8 cellular contexts compared by ENCODE assay signal in the genomic region with DNA sequence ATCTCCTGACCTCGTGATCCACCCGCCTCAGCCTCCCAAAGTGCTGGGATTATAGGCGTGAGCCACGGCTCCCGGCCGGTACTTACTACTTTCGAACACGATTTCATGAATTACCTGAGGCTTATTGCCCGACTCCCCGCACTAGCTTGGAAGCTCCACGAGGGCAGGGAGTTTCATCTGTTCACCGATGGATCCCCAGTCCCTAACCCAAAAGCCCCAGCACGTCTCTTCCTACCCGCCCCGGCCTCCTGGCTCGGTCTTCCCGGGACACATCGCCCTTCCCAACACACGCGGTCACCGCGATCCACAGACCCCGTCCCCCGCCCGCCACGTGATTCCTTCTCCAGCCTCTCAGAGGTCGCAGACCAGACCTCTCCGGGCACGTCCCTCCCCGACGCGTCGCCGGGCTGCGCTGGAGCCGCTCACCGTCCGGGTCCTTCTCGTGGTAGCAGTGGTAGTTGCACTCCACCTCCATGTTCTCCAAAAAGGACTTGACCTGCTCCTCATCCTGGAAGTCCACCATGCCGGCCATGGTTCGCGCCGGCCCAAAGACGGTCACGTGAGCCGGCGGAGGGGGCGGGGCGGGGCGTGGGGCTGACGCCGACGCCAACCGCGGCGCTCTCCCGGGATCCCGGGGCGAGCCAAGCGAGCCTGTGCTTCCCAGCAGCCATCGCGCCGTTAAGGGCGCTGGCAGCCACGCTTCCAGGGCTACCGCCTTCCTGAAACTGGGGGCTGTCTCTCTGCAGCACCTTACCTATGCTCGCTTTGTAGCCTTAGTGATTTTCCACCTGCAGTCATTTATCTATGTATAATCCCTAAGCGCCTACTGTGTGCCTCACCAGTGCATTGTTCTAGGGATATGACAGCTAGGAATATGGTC. TPM values are rescaled to one million over a fixed set of nuclear protein-coding genes. Genes with fewer than 3 reads are reported as not detected.
DNase-seq lines count a peak whose midpoint lies in the region; ATAC-seq and TF ChIP-seq lines count a peak whose summit lies in the region.

TSS of gene COA7 (minus strand) at position 553 of the 880 bp plus-strand sequence. CDS start at position 532, 21 bp downstream.

- TF ChIP-seq CTCF in lower leg skin (IDR thresholded peaks at IDR 0.05): no peak

- intact Hi-C loops in lower leg skin (cut with DNase I; ENCODE audit: low total_unique reads): no loop called here

- peak within 1 kb of the TSS; percentile 84 for H3K27ac Mint-ChIP-seq in activated CD4-positive, alpha-beta memory T cell treated with anti-CD3 and anti-CD28 coated beads, Interleukin-2, amount 10 ng/mL, durations not matched to agents 7 days and 5 days

- POLR2A ChIA-PET in activated CD4-positive, alpha-beta memory T cell treated with anti-CD3 and anti-CD28 coated beads, Interleukin-2, amount 10 ng/mL, durations not matched to agents 7 days and 5 days (lab: Charles Lee): interaction anchor here (1.0 to 1.4 kb wide), 3 partner anchors 27 to 332 kb away, joined by 3 to 8 read pairs (median 4); partner anchors contain the start of genes ORC1 and PRPF38A

- whole genome bisulfite sequencing in lower leg skin, 2 donors: 2 to 4% methylated on average over 38 to 51 of the region's 68 CpGs

- H3K4me3 Mint-ChIP-seq in activated CD4-positive, alpha-beta memory T cell treated with anti-CD3 and anti-CD28 coated beads, Interleukin-2, amount 10 ng/mL, durations not matched to agents 7 days and 5 days: peak within 1 kb of the TSS; percentile 91

- ATAC-seq in GM19025 (IDR thresholded peaks at IDR 0.05; ENCODE audit: low read depth, unreplicated experiment) (peak; percentile 48), HG03520 (IDR thresholded peaks at IDR 0.05; ENCODE audit: unreplicated experiment) (peak; percentile 29)

- DNase-seq in AG08395 (ENCODE audit: low spot score) (peak; percentile 92), NCI-H774 (lab: John Stamatoyannopoulos, UW) (peak; percentile 91), ecto neural progenitor cell (ENCODE audit: low spot score) (peak; percentile 85), lower leg skin (ENCODE audit: low spot score in 2 of 2) (peak; percentile 70 to 97)
- DNase-seq in activated CD4-positive, alpha-beta memory T cell treated with anti-CD3 and anti-CD28 coated beads, Interleukin-2, amount 10 ng/mL, durations not matched to agents 7 days and 5 days: peak; percentile 74
- DNase-seq in stimulated activated CD4-positive, alpha-beta T cell treated with anti-CD3 and anti-CD28 coated beads, Interleukin-4, amount 100 ng/mL, for 4 hours: peak; percentile 46 to 73

- peaks cover 19% of the 10 kb centered on the region for H3K36me3 Mint-ChIP-seq in activated CD4-positive, alpha-beta memory T cell treated with anti-CD3 and anti-CD28 coated beads, Interleukin-2, amount 10 ng/mL, durations not matched to agents 7 days and 5 days (ENCODE audit: low read depth)

- no peak for TF ChIP-seq POLR2A in lower leg skin (IDR thresholded peaks at IDR 0.05)

- CTCF ChIA-PET in activated CD4-positive, alpha-beta memory T cell treated with anti-CD3 and anti-CD28 coated beads, Interleukin-2, amount 10 ng/mL, durations not matched to agents 7 days and 5 days (lab: Charles Lee): interaction anchor here (1.0 to 3.6 kb wide), 3 partner anchors 11 to 73 kb away, joined by 3 to 21 read pairs (median 3); no protein-coding TSS in a partner anchor

- peaks cover 3% of the 10 kb centered on the region for H3K27me3 Mint-ChIP-seq in activated CD4-positive, alpha-beta memory T cell treated with anti-CD3 and anti-CD28 coated beads, Interleukin-2, amount 10 ng/mL, durations not matched to agents 7 days and 5 days

- peaks cover 38% of the 10 kb centered on the region for H3K4me1 Mint-ChIP-seq in activated CD4-positive, alpha-beta memory T cell treated with anti-CD3 and anti-CD28 coated beads, Interleukin-2, amount 10 ng/mL, durations not matched to agents 7 days and 5 days

- H3K9me3 Mint-ChIP-seq in activated CD4-positive, alpha-beta memory T cell treated with anti-CD3 and anti-CD28 coated beads, Interleukin-2, amount 10 ng/mL, durations not matched to agents 7 days and 5 days: no peaks in the 10 kb centered on the region

- peak within 1 kb of the TSS; percentile 83 for H3K4me3 ChIP-seq in lower leg skin (ENCODE audit: low read depth, poor library complexity, severe bottlenecking)

RNA-seq across cellular contexts. Expression of gene COA7, which starts in this region (rescaled TPM):
- total RNA-seq in activated CD4-positive, alpha-beta memory T cell treated with anti-CD3 and anti-CD28 coated beads, Interleukin-2, amount 10 ng/mL, durations not matched to agents 7 days and 5 days: 10 to 100 TPM; 13.6 TPM
- 10 to 100 TPM in 2 of 4 donors, 1 to 10 TPM in 2; 7.2 to 17.5 (median 8.9) TPM for total RNA-seq in lower leg skin

Comparison
In these comparisons a context has a peak if more than half of its experiments do, and no peak if none do; other contexts are left out.
1. Peak in every context shown above with its lines: DNase-seq, ATAC-seq and H3K4me3 ChIP-seq.